ENCODE assay signal across 18 cellular contexts in the genomic region with DNA sequence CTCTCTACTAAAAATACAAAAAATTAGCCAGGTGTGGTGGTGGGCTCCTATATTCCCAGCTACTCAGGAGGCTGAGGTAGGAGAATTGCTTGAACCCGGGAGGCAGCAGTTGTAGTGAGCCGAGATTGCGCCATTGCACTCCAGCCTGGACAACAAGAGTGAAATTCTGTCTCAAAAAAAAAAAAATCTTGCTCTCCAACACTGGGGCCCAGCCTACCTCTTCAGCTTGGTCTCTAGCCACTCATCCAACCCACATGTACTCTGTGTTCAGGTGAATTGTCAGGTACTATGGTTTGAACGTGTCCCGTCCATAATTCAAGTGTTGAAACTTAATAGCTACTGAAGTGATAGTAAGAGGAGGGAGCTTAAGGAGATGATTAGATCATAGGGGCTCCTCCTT. TPM values are rescaled to one million over a fixed set of nuclear protein-coding genes. Genes with fewer than 3 reads are reported as not detected.
DNase-seq lines count a peak whose midpoint lies in the region; ATAC-seq and TF ChIP-seq lines count a peak whose summit lies in the region.
"Had no signal": no experiment of that assay in that cellular context is flagged by ENCODE, and none has a peak within 500 bp of the region (broad histone marks: within the 10 kb centered on the region; RNA-seq: fewer than 3 reads in every experiment).

No MANE protein-coding gene starts in this region.

- no peak overlapping the region for H3K4me3 ChIP-seq in lower lobe of right lung
- no peak overlapping the region for H3K4me3 ChIP-seq in thyroid gland (replicated peaks in 1 of 3)
- H3K4me3 ChIP-seq in Peyer's patch = no peak overlapping the region
- H3K4me3 ChIP-seq: BLaER1 had no signal

- peaks cover 12% of the 10 kb centered on the region for H3K4me1 ChIP-seq in lower lobe of right lung
- peaks cover 13 to 15% of the 10 kb centered on the region in 2 donors for H3K4me1 ChIP-seq in thyroid gland
- H3K4me1 ChIP-seq in Peyer's patch = no peaks in the 10 kb centered on the region

- H3K27ac ChIP-seq in lower lobe of right lung (no peak overlapping the region), thyroid gland (no peak overlapping the region), substantia nigra (ENCODE audit: low read depth, low read length, poor library complexity, severe bottlenecking) (no peak overlapping the region), Peyer's patch (no peak overlapping the region)
- H3K27ac ChIP-seq: BLaER1 had no signal

- TF ChIP-seq CTCF in lower lobe of right lung (IDR thresholded peaks at IDR 0.05) (no peak), thyroid gland (IDR thresholded peaks at IDR 0.05) (no peak), Peyer's patch (IDR thresholded peaks at IDR 0.05) (no peak)

- intact Hi-C loops in lower lobe of right lung (cut with DNase I) (no loop called here), thyroid gland (cut with DNase I) (no loop called here)

- no peak for TF ChIP-seq POLR2A in thyroid gland (IDR thresholded peaks at IDR 0.05)
- no peak for TF ChIP-seq POLR2A in Peyer's patch (IDR thresholded peaks at IDR 0.05)

- H3K27me3 ChIP-seq in lower lobe of right lung (ENCODE audit: low read depth) = no peaks in the 10 kb centered on the region
- H3K27me3 ChIP-seq in thyroid gland = no peaks in the 10 kb centered on the region
- H3K27me3 ChIP-seq in Peyer's patch = no peaks in the 10 kb centered on the region
- H3K27me3 ChIP-seq: BLaER1 had no signal

- DNase-seq in NCI-H2107 treated with DMSO at 0.1 percent for 48 hours (lab: John Stamatoyannopoulos, UW; ENCODE audit: unreplicated experiment) (peak; percentile 14), NCI-H2107 (lab: John Stamatoyannopoulos, UW) (no peak), NCI-H2029 treated with DMSO at 0.1 percent for 48 hours (lab: John Stamatoyannopoulos, UW) (peak; percentile 24), lower lobe of right lung (peak; percentile 60), thyroid gland (peak; percentile 39 to 54), substantia nigra (lab: John Stamatoyannopoulos, UW) (no peak), Peyer's patch (no peak)
- DNase-seq in activated CD4-positive, alpha-beta T cell treated with anti-CD3 and anti-CD28 coated beads, Interleukin-2, amount 50 U/mL, for 48 hours = no peak
- DNase-seq: 8988T; CD4-positive, alpha-beta memory T cell; DMS153; GDM1; GOT3; H7; HFFc6; IMR-90 had no signal

- peak; percentile 79 to 86 for ATAC-seq in lower lobe of right lung
- ATAC-seq: HCT116 had no signal

- H3K9me3 ChIP-seq in lower lobe of right lung (no peaks in the 10 kb centered on the region), thyroid gland (no peaks in the 10 kb centered on the region), Peyer's patch (no peaks in the 10 kb centered on the region)
- H3K9me3 ChIP-seq: BLaER1 had no signal

- H3K36me3 ChIP-seq in lower lobe of right lung = no peaks in the 10 kb centered on the region
- H3K36me3 ChIP-seq in thyroid gland = no peaks in the 10 kb centered on the region
- H3K36me3 ChIP-seq in Peyer's patch = no peaks in the 10 kb centered on the region
- H3K36me3 ChIP-seq: BLaER1 had no signal

- 45 to 47% methylated on average over 5 of the region's 5 CpGs for WGBS in thyroid gland, 2 donors

RNA-seq across cellular contexts. Expression of gene RAB7A, which starts 22.4 kb away (rescaled TPM):
- total RNA-seq in lower lobe of right lung = 278 TPM
- total RNA-seq in thyroid gland = 100 to 1,000 TPM in 3 of 4 donors, 10 to 100 TPM in 1; 98.9 to 114 (median 110) TPM
- 100 to 1,000 TPM in 2 of 4 donors, 10 to 100 TPM in 2; 96.6 to 116 (median 99.4) TPM for total RNA-seq in Peyer's patch

RNA-seq across cellular contexts. Expression of gene RPN1, which starts 52.9 kb away (rescaled TPM):
- total RNA-seq in lower lobe of right lung = 198 TPM
- 100 to 1,000 TPM; 368 to 750 (median 528) TPM for total RNA-seq in thyroid gland
- 100 to 1,000 TPM in 3 of 4 donors, 10 to 100 TPM in 1; 87.5 to 185 (median 152) TPM for total RNA-seq in Peyer's patch

Comparison
In these comparisons a context has a peak if more than half of its experiments do, and no peak if none do; other contexts are left out.
1. DNase-seq: peak in NCI-H2107 treated with DMSO at 0.1 percent for 48 hours (single experiment), NCI-H2029 treated with DMSO at 0.1 percent for 48 hours (single experiment), lower lobe of right lung (single experiment) and thyroid gland (2 of 2); none in NCI-H2107 (single experiment), substantia nigra (0 of 49), activated CD4-positive, alpha-beta T cell treated with anti-CD3 and anti-CD28 coated beads, Interleukin-2, amount 50 U/mL, for 48 hours (0 of 2) and Peyer's patch (0 of 3).